Comparison of ENCODE assay signal across 29 cellular contexts in the genomic region with DNA sequence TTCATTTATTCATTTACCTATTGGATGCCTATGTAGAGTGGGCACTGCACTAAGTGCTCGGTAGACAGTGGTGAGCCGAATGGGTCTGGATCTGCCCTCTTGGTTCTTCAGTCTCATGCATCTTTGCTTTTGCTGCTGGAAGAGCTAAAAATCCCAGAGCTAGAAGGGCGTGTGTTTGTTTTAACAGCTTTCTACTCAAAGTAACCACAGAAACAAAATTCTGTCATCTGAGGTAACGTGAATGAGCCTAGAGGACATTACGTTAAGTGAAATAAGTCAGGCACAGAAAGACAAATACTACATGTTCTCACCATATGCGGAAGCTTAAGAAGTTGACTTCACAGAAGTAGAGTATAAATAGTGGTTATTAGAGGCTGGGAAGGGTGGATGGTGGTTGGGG.
DNase-seq lines count a peak whose midpoint lies in the region; ATAC-seq and TF ChIP-seq lines count a peak whose summit lies in the region.
"Had no signal": no experiment of that assay in that cellular context is flagged by ENCODE, and none has a peak within 500 bp of the region (broad histone marks: within the 10 kb centered on the region; RNA-seq: fewer than 3 reads in every experiment).

No MANE protein-coding gene starts in this region.

- TF ChIP-seq CTCF in lower lobe of right lung (IDR thresholded peaks at IDR 0.05) = no peak

- H3K36me3 Mint-ChIP-seq in central memory CD8-positive, alpha-beta T cell (ENCODE audit: insufficient read depth) = no peaks in the 10 kb centered on the region
- H3K36me3 Mint-ChIP-seq: CD8-positive, alpha-beta memory T cell had no signal

- H3K9me3 ChIP-seq in lower lobe of right lung = no peaks in the 10 kb centered on the region
- H3K9me3 ChIP-seq: ascending aorta, heart left ventricle, thyroid gland had no signal

- H3K9me3 Mint-ChIP-seq in central memory CD8-positive, alpha-beta T cell = no peaks in the 10 kb centered on the region
- H3K9me3 Mint-ChIP-seq: CD8-positive, alpha-beta memory T cell; GM23338; stimulated activated naive CD8-positive, alpha-beta T cell treated with anti-CD3 and anti-CD28 coated beads, Interleukin-15, Interleukin-2, amounts not matched to agents 100 ng/mL and 50 ng/mL, for 24 hours had no signal

- no peak overlapping the region for H3K4me3 ChIP-seq in lower lobe of right lung
- H3K4me3 ChIP-seq: ascending aorta, GM23338, heart left ventricle, thyroid gland had no signal

- H3K4me1 ChIP-seq in lower lobe of right lung = peaks cover 13% of the 10 kb centered on the region

- H3K4me3 Mint-ChIP-seq in central memory CD8-positive, alpha-beta T cell = no peak overlapping the region
- H3K4me3 Mint-ChIP-seq: activated naive CD8-positive, alpha-beta T cell; CD8-positive, alpha-beta memory T cell; GM23338 had no signal

- H3K36me3 ChIP-seq in lower lobe of right lung = no peaks in the 10 kb centered on the region
- H3K36me3 ChIP-seq: ascending aorta, thyroid gland, WERI-Rb-1 had no signal

- intact Hi-C loops in lower lobe of right lung (cut with DNase I) = no loop called here

- peak; percentile 57 for ATAC-seq in central memory CD8-positive, alpha-beta T cell (replicated peaks; ENCODE audit: extremely low read depth, poor library complexity, severe bottlenecking)
- ATAC-seq in lower lobe of right lung (peak; percentile 7 to 44), HG02623 (IDR thresholded peaks at IDR 0.05; ENCODE audit: unreplicated experiment) (no peak), GM21737 (IDR thresholded peaks at IDR 0.05; ENCODE audit: unreplicated experiment) (no peak)
- ATAC-seq: GM23338, heart left ventricle, sciatic nerve had no signal

- H3K27ac ChIP-seq in lower lobe of right lung = no peak overlapping the region
- H3K27ac ChIP-seq: ascending aorta, heart left ventricle, HL-60, thyroid gland, WERI-Rb-1 had no signal

- DNase-seq in NCI-H187 treated with DMSO at 0.1 percent for 48 hours (lab: John Stamatoyannopoulos, UW) = peak; percentile 36
- DNase-seq in NCI-H187 (lab: John Stamatoyannopoulos, UW) = no peak
- peak; percentile 61 for DNase-seq in DMS79 (lab: John Stamatoyannopoulos, UW)
- no peak for DNase-seq in central memory CD8-positive, alpha-beta T cell (ENCODE audit: low spot score in 2 of 2)
- DNase-seq in lower lobe of right lung = no peak
- DNase-seq in NCI-H510A (lab: John Stamatoyannopoulos, UW) = no peak
- DNase-seq: activated CD8-positive, alpha-beta memory T cell treated with anti-CD3 and anti-CD28 coated beads, Interleukin-2, amount 50 U/mL, for 48 hours; caudate nucleus; DMS 273 treated with DMSO at 0.1 percent for 48 hours; Kasumi-1; mammary epithelial cell; MV-4-11; NCI-H1694 treated with DMSO at 0.1 percent for 48 hours; NCI-H524 treated with DMSO at 0.1 percent for 48 hours; SIG-M5; T1000; thyroid gland; WERI-Rb-1 had no signal

- peaks cover 18% of the 10 kb centered on the region for H3K4me1 Mint-ChIP-seq in central memory CD8-positive, alpha-beta T cell

- no peaks in the 10 kb centered on the region for H3K27me3 ChIP-seq in lower lobe of right lung (ENCODE audit: low read depth)
- H3K27me3 ChIP-seq: ascending aorta, heart left ventricle, thyroid gland had no signal

- H3K27ac Mint-ChIP-seq in central memory CD8-positive, alpha-beta T cell (ENCODE audit: low read depth) = no peak overlapping the region
- H3K27ac Mint-ChIP-seq: activated naive CD8-positive, alpha-beta T cell; GM23338; progenitor cell of endocrine pancreas; stimulated activated naive CD8-positive, alpha-beta T cell treated with anti-CD3 and anti-CD28 coated beads, Interleukin-15, Interleukin-2, amounts not matched to agents 100 ng/mL and 50 ng/mL, for 24 hours had no signal

- peaks cover 11% of the 10 kb centered on the region for H3K27me3 Mint-ChIP-seq in central memory CD8-positive, alpha-beta T cell
- H3K27me3 Mint-ChIP-seq: activated naive CD8-positive, alpha-beta T cell; stimulated activated naive CD8-positive, alpha-beta T cell treated with anti-CD3 and anti-CD28 coated beads, Interleukin-15, Interleukin-2, amounts not matched to agents 100 ng/mL and 50 ng/mL, for 24 hours had no signal

Comparison
In these comparisons a context has a peak if more than half of its experiments do, and no peak if none do; other contexts are left out.
1. DNase-seq: peak in NCI-H187 treated with DMSO at 0.1 percent for 48 hours (single experiment) and DMS79 (single experiment); none in NCI-H187 (0 of 2), central memory CD8-positive, alpha-beta T cell (0 of 2), lower lobe of right lung (single experiment) and NCI-H510A (single experiment).
2. ATAC-seq: peak in central memory CD8-positive, alpha-beta T cell (single experiment) and lower lobe of right lung (2 of 2); none in HG02623 (single experiment) and GM21737 (single experiment).